Comparison of ENCODE assay signal across 23 cellular contexts in the genomic region with DNA sequence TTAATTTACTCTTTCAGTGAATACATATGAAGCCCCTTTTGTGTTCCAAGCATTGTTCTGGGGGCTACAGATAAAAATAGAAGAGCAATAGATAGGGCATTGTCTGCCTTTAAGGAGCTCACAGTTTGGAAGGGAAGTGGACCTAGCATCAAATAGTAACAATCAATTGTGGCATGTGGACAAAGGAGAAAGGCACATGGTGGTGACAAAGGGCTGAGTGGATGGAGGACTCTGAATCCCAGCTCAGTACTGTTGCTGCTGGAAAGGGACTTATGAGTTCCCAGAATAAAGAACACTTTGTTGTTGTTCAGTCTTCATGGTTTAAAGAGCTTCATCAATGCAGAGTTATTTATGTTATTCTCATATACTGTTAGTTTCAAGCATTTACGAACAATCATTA.
"Had no signal": no experiment of that assay in that cellular context is flagged by ENCODE, and none has a peak within 500 bp of the region (broad histone marks: within the 10 kb centered on the region; RNA-seq: fewer than 3 reads in every experiment).

No MANE protein-coding gene starts in this region.

- H3K4me1 Mint-ChIP-seq: endodermal cell; naive thymus-derived CD8-positive, alpha-beta T cell; stimulated activated memory B cell treated with anti-CD40 and anti-IgM and Interleukin-4, amounts not matched to agents 10 μg/mL and 1 μg/mL and 100 μg/mL, for 72 hours had no signal

- H3K27me3 Mint-ChIP-seq: stimulated activated memory B cell treated with anti-CD40 and anti-IgM and Interleukin-4, amounts not matched to agents 10 μg/mL and 1 μg/mL and 100 μg/mL, for 72 hours had no signal

- H3K4me3 ChIP-seq: coronary artery, gastrocnemius medialis, mucosa of descending colon, ovary, spleen, thoracic aorta had no signal

- H3K36me3 Mint-ChIP-seq: naive thymus-derived CD8-positive, alpha-beta T cell; stimulated activated memory B cell treated with anti-CD40 and anti-IgM and Interleukin-4, amounts not matched to agents 10 μg/mL and 1 μg/mL and 100 μg/mL, for 72 hours had no signal

- H3K4me1 ChIP-seq: gastrocnemius medialis, spleen had no signal

- H3K4me3 Mint-ChIP-seq: endodermal cell; naive thymus-derived CD8-positive, alpha-beta T cell; neural crest cell; stimulated activated memory B cell treated with anti-CD40 and anti-IgM and Interleukin-4, amounts not matched to agents 10 μg/mL and 1 μg/mL and 100 μg/mL, for 72 hours; stimulated activated naive CD8-positive, alpha-beta T cell treated with anti-CD3 and anti-CD28 coated beads, Interleukin-15, Interleukin-2, amounts not matched to agents 100 ng/mL and 50 ng/mL, for 24 hours had no signal

- DNase-seq: central memory CD4-positive, alpha-beta T cell; effector CD4-positive, alpha-beta T cell; endodermal cell; erythroblast; gastrocnemius medialis; glutamatergic neuron; left colon; left ventricle myocardium superior; mucosa of descending colon; naive thymus-derived CD8-positive, alpha-beta T cell; ovary; spleen; stimulated activated CD4-positive, alpha-beta T cell treated with anti-CD3 and anti-CD28 coated beads, Interleukin-15, amount 100 ng/mL, for 24 hours; stimulated activated CD4-positive, alpha-beta T cell treated with anti-CD3 and anti-CD28 coated beads, Interleukin-1b, Interleukin-23, amount 100 ng/mL, for 48 hours; stimulated activated CD4-positive, alpha-beta T cell treated with anti-CD3 and anti-CD28 coated beads, Interleukin-4, amount 100 ng/mL, for 24 hours; trophoblast cell had no signal

- ATAC-seq: gastrocnemius medialis; left colon; left ventricle myocardium superior; mucosa of descending colon; naive thymus-derived CD8-positive, alpha-beta T cell; sciatic nerve; stimulated activated memory B cell treated with anti-CD40 and anti-IgM and Interleukin-4, amounts not matched to agents 10 μg/mL and 1 μg/mL and 100 μg/mL, for 72 hours had no signal

- H3K27ac ChIP-seq: coronary artery, gastrocnemius medialis, ovary, spleen, thoracic aorta had no signal

- H3K27me3 ChIP-seq: gastrocnemius medialis, ovary, spleen had no signal

- H3K27ac Mint-ChIP-seq: endodermal cell; naive thymus-derived CD8-positive, alpha-beta T cell; progenitor cell of endocrine pancreas; stimulated activated memory B cell treated with anti-CD40 and anti-IgM and Interleukin-4, amounts not matched to agents 10 μg/mL and 1 μg/mL and 100 μg/mL, for 72 hours; stimulated activated naive CD8-positive, alpha-beta T cell treated with anti-CD3 and anti-CD28 coated beads, Interleukin-15, Interleukin-2, amounts not matched to agents 100 ng/mL and 50 ng/mL, for 24 hours had no signal

- H3K9me3 ChIP-seq: gastrocnemius medialis, mucosa of descending colon, ovary, spleen, thoracic aorta had no signal

- H3K9me3 Mint-ChIP-seq: endodermal cell had no signal

- H3K36me3 ChIP-seq: gastrocnemius medialis, ovary, spleen, thoracic aorta had no signal
